ENCODE assay signal across 10 cellular contexts in genomic region chr5:148261221-148261620, GRCh38. TPM values are rescaled to one million over a fixed set of nuclear protein-coding genes. Genes with fewer than 3 reads are reported as not detected.
"Had no signal": no experiment of that assay in that cellular context is flagged by ENCODE, and none has a peak within 500 bp of the region (broad histone marks: within the 10 kb centered on the region; RNA-seq: fewer than 3 reads in every experiment).

No MANE protein-coding gene starts in this region.

- H3K4me3 ChIP-seq: GM23248, HAP-1 had no signal

- DNase-seq: GM23248, HFFc6, Kasumi-1, KG1 had no signal

- ATAC-seq: HCT116 had no signal

- H3K4me1 ChIP-seq: HAP-1 had no signal

- H2AFZ ChIP-seq: GM23248 had no signal

- H3K9me3 ChIP-seq: HAP-1 had no signal

- H3K27ac ChIP-seq: GM23248 had no signal

- FAIRE-seq: H1, H54 had no signal

- H3K9ac ChIP-seq: GM23248 had no signal

- H3K36me3 ChIP-seq: HAP-1 had no signal

RNA-seq across cellular contexts. Expression of gene SPINK13, which starts 7.4 kb away (rescaled TPM):
- total RNA-seq: GM23248, H1, HFFc6, HT1080 had no signal
- polyA plus RNA-seq: GM23248, H1, IgD-negative memory B cell had no signal

RNA-seq across cellular contexts. Expression of gene MARCOL, which starts 22.9 kb away (rescaled TPM):
- total RNA-seq: GM23248, H1, HFFc6, HT1080 had no signal
- polyA plus RNA-seq: GM23248, H1, IgD-negative memory B cell had no signal

RNA-seq across cellular contexts. Expression of gene SPINK7, which starts 51.0 kb away (rescaled TPM):
- total RNA-seq: GM23248, H1, HFFc6, HT1080 had no signal
- polyA plus RNA-seq: GM23248, H1, IgD-negative memory B cell had no signal

RNA-seq across cellular contexts. Expression of gene SPINK6, which starts 58.4 kb away (rescaled TPM):
- total RNA-seq: GM23248, H1, HFFc6 had no signal
- polyA plus RNA-seq: GM23248, H1, IgD-negative memory B cell had no signal
